Comparison of ENCODE assay signal across 14 cellular contexts in the genomic region with DNA sequence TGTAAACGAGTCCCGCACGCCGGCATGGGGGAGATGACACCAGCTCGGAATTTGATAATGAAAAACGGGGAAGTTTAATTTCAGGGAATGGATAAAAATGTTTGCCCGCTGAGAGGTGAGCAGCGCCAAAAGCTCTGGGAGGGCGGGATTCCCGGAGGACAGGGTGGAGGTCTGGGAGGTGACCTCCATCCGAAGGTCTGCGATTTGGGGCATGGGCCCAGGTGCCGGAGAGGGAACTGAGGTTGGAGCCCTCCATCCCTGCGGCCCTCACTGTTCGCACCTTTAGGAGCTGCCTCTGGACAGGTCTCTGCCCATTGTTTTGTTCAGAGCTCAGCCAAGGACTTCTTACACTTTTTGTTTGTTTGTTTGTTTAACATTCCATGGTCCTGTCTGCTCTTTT.
"Had no signal": no experiment of that assay in that cellular context is flagged by ENCODE, and none has a peak within 500 bp of the region (broad histone marks: within the 10 kb centered on the region; RNA-seq: fewer than 3 reads in every experiment).

No MANE protein-coding gene starts in this region.

- H3K4me3 ChIP-seq: ascending aorta, esophagus muscularis mucosa, pancreas, tibial nerve had no signal

- DNase-seq: activated B cell treated with CpG ODN at 0.5 μM for 24 hours; activated CD4-positive, alpha-beta T cell treated with anti-CD3 and anti-CD28 coated beads, Interleukin-2, amount 10 ng/mL, durations not matched to agents 7 days and 5 days; activated naive CD4-positive, alpha-beta T cell treated with anti-CD3 and anti-CD28 coated beads, Interleukin-2, amount 10 ng/mL, durations not matched to agents 7 days and 5 days; mesendoderm; nephron progenitor cell; stimulated activated CD4-positive, alpha-beta T cell treated with anti-CD3 and anti-CD28 coated beads, Interleukin-4, amount 100 ng/mL, for 1 hour; stimulated activated naive CD4-positive, alpha-beta T cell had no signal

- H3K4me1 Mint-ChIP-seq: activated B cell treated with CpG ODN at 0.5 μM for 24 hours; activated CD4-positive, alpha-beta T cell treated with anti-CD3 and anti-CD28 coated beads, Interleukin-2, amount 10 ng/mL, durations not matched to agents 7 days and 5 days; activated naive CD4-positive, alpha-beta T cell treated with anti-CD3 and anti-CD28 coated beads, Interleukin-2, amount 10 ng/mL, durations not matched to agents 7 days and 5 days had no signal

- H3K27me3 Mint-ChIP-seq: activated B cell treated with CpG ODN at 0.5 μM for 24 hours; activated CD4-positive, alpha-beta T cell treated with anti-CD3 and anti-CD28 coated beads, Interleukin-2, amount 10 ng/mL, durations not matched to agents 7 days and 5 days had no signal

- H3K9me3 Mint-ChIP-seq: activated B cell treated with CpG ODN at 0.5 μM for 24 hours; activated CD4-positive, alpha-beta T cell treated with anti-CD3 and anti-CD28 coated beads, Interleukin-2, amount 10 ng/mL, durations not matched to agents 7 days and 5 days; activated naive CD4-positive, alpha-beta T cell treated with anti-CD3 and anti-CD28 coated beads, Interleukin-2, amount 10 ng/mL, durations not matched to agents 7 days and 5 days; nephron progenitor cell had no signal

- H3K27ac Mint-ChIP-seq: activated B cell treated with CpG ODN at 0.5 μM for 24 hours; activated CD4-positive, alpha-beta T cell treated with anti-CD3 and anti-CD28 coated beads, Interleukin-2, amount 10 ng/mL, durations not matched to agents 7 days and 5 days; activated naive CD4-positive, alpha-beta T cell treated with anti-CD3 and anti-CD28 coated beads, Interleukin-2, amount 10 ng/mL, durations not matched to agents 7 days and 5 days had no signal

- FAIRE-seq: bronchial epithelial cell, colon, pancreas, TTC549 had no signal

- H3K36me3 Mint-ChIP-seq: activated naive CD4-positive, alpha-beta T cell treated with anti-CD3 and anti-CD28 coated beads, Interleukin-2, amount 10 ng/mL, durations not matched to agents 7 days and 5 days had no signal

- H3K27ac ChIP-seq: ascending aorta, esophagus muscularis mucosa, pancreas had no signal

- H3K4me3 Mint-ChIP-seq: activated B cell treated with CpG ODN at 0.5 μM for 24 hours; activated CD4-positive, alpha-beta T cell treated with anti-CD3 and anti-CD28 coated beads, Interleukin-2, amount 10 ng/mL, durations not matched to agents 7 days and 5 days; activated naive CD4-positive, alpha-beta T cell treated with anti-CD3 and anti-CD28 coated beads, Interleukin-2, amount 10 ng/mL, durations not matched to agents 7 days and 5 days; nephron progenitor cell had no signal

- H3K4me1 ChIP-seq: ascending aorta, esophagus muscularis mucosa, pancreas had no signal

- H3K36me3 ChIP-seq: ascending aorta, esophagus muscularis mucosa, pancreas, tibial nerve had no signal

- ATAC-seq: pancreas had no signal

- H3K27me3 ChIP-seq: ascending aorta, tibial nerve had no signal

- H3K9me3 ChIP-seq: ascending aorta, esophagus muscularis mucosa, pancreas, tibial nerve had no signal
